Comparison of ENCODE assay signal across 25 cellular contexts in the genomic region with DNA sequence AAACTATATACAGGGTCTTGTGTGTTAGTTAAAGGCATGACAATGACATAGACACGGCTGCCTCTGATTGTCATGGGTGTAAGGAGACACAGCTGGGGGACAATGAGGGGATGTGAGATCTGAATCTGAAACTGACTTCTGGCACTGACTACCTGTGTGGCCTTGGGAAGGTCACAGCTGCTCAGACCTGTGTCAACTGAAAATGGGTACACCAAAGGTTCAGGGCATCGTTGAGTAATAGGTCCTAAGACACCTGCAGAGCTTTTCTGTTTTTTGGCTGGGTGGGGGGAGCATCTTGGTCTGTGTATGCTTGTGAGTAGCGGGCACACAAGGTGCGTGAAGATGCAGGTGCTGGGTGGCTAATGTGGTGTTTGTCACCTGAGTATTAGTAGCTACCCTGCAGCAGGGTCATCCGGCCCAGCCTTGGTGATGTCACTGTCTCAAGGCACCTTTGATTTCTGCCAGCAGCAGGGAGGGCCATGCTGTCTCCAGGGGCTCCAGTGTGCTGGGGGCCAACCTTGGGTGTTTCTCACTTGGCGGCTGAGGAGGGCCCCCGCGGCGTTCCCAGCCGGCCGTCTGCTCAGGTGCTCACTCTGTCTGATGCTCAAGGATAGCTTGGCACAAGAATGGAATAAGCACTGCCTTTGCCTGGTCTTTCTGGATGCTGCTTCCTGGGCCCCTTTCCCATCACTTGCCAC. TPM values are rescaled to one million over a fixed set of nuclear protein-coding genes. Genes with fewer than 3 reads are reported as not detected.
A peak's percentile ranks its signal among the peaks of the same experiment; 100 is the strongest.
DNase-seq lines count a peak whose midpoint lies in the region; ATAC-seq, FAIRE-seq and TF ChIP-seq lines count a peak whose summit lies in the region.
"Had no signal": no experiment of that assay in that cellular context is flagged by ENCODE, and none has a peak within 500 bp of the region (broad histone marks: within the 10 kb centered on the region; RNA-seq: fewer than 3 reads in every experiment).

No MANE protein-coding gene starts in this region.

- TF ChIP-seq EP300 in GM12878 (IDR thresholded peaks at IDR 0.05; ENCODE audit: borderline replicate concordance in 1 of 2, control insufficient read depth in 1 of 2, low read depth in 2 of 2, low read length in 2 of 2), result no peak

- RAD21 ChIA-PET in GM12878 (lab: Charles Lee; ENCODE audit: unreplicated experiment), result no interaction called here

- SMC1A ChIA-PET in GM12878 (lab: Charles Lee; ENCODE audit: uncharacterized antibody, unreplicated experiment), result no interaction called here

- intact Hi-C loops in GM12878 (cut with micrococcal nuclease; ENCODE audit: unreplicated experiment), result no loop called here
- intact Hi-C loops in activated CD8-positive, alpha-beta T cell treated with anti-CD3 and anti-CD28 coated beads for 36 hours (cut with micrococcal nuclease), result no loop called here

- H3K4me1 Mint-ChIP-seq in CD8-positive, alpha-beta memory T cell, result peaks cover 25 to 31% (median 28%) of the 10 kb centered on the region in 3 donors
- peaks cover 76% of the 10 kb centered on the region for H3K4me1 Mint-ChIP-seq in nephron progenitor cell
- H3K4me1 Mint-ChIP-seq in activated CD8-positive, alpha-beta T cell treated with anti-CD3 and anti-CD28 coated beads for 36 hours (ENCODE audit: low read depth), result peaks cover 8% of the 10 kb centered on the region
- H3K4me1 Mint-ChIP-seq: memory B cell had no signal

- H3K27me3 Mint-ChIP-seq in CD8-positive, alpha-beta memory T cell, result peaks cover 19 to 40% of the 10 kb centered on the region in 2 donors
- H3K27me3 Mint-ChIP-seq in nephron progenitor cell (ENCODE audit: low read depth, poor library complexity), result peaks cover 14% of the 10 kb centered on the region
- H3K27me3 Mint-ChIP-seq in activated CD8-positive, alpha-beta T cell treated with anti-CD3 and anti-CD28 coated beads for 36 hours, result peaks cover 8% of the 10 kb centered on the region
- H3K27me3 Mint-ChIP-seq: memory B cell; naive thymus-derived CD4-positive, alpha-beta T cell had no signal

- H3K36me3 Mint-ChIP-seq in CD8-positive, alpha-beta memory T cell, result no peaks in the 10 kb centered on the region
- no peaks in the 10 kb centered on the region for H3K36me3 Mint-ChIP-seq in nephron progenitor cell (ENCODE audit: low read depth)
- no peaks in the 10 kb centered on the region for H3K36me3 Mint-ChIP-seq in activated CD8-positive, alpha-beta T cell treated with anti-CD3 and anti-CD28 coated beads for 36 hours (ENCODE audit: low read depth)
- H3K36me3 Mint-ChIP-seq: memory B cell; naive thymus-derived CD4-positive, alpha-beta T cell; stimulated activated effector memory CD8-positive, alpha-beta T cell treated with anti-CD3 and anti-CD28 coated beads, Interleukin-12 subunit alpha, Interleukin-12 subunit beta, amount 100 ng/mL, for 72 hours had no signal

- H3K27ac Mint-ChIP-seq in CD8-positive, alpha-beta memory T cell, result peak overlapping the region in 3 of 8 donors; percentile 3 to 73 (median 70)
- H3K27ac Mint-ChIP-seq in nephron progenitor cell, result peak overlapping the region; percentile 61
- H3K27ac Mint-ChIP-seq in activated CD8-positive, alpha-beta T cell treated with anti-CD3 and anti-CD28 coated beads for 36 hours, result no peak overlapping the region
- H3K27ac Mint-ChIP-seq: activated T-helper 2 cell treated with anti-CD3 and anti-CD28 coated beads, Interferon-gamma antibody, Interleukin-2, Interleukin-4, amounts not matched to agents 10 μg/mL and 5 μg/mL and 100 μg/mL, durations not matched to agents 14 hours and 24 hours and 36 hours; memory B cell; stimulated activated effector memory CD8-positive, alpha-beta T cell treated with anti-CD3 and anti-CD28 coated beads, Interleukin-12 subunit alpha, Interleukin-12 subunit beta, amount 100 ng/mL, for 72 hours had no signal

- H3K27ac ChIP-seq in CD8-positive, alpha-beta memory T cell (ENCODE audit: low read depth, low read length), result no peak overlapping the region
- no peak overlapping the region for H3K27ac ChIP-seq in GM12878 (ENCODE audit: control insufficient read depth, insufficient read depth)
- H3K27ac ChIP-seq: adrenal gland; BLaER1 treated with 17β-estradiol and CSF1 and Interleukin-3, amounts not matched to agents 10 nM and 100 nM; thoracic aorta had no signal

- no peak for FAIRE-seq in GM12878 (lab: Jason Lieb, UNC)
- FAIRE-seq: frontal cortex had no signal

- CTCF ChIA-PET in CD8-positive, alpha-beta memory T cell (lab: Charles Lee), result interaction anchor here (1.0 kb wide), 1 partner anchor 11 kb away, joined by 3 read pairs; no protein-coding TSS in a partner anchor
- CTCF ChIA-PET in GM12878 (lab: Yijun Ruan, JAX), result no interaction called here
- CTCF ChIA-PET in activated CD8-positive, alpha-beta T cell treated with anti-CD3 and anti-CD28 coated beads for 36 hours (lab: Charles Lee), result no interaction called here

- in situ Hi-C loops in GM12878 (cut with MboI), result no loop called here

- no peak overlapping the region for H3K4me3 ChIP-seq in CD8-positive, alpha-beta memory T cell (ENCODE audit: low read length)
- no peak overlapping the region for H3K4me3 ChIP-seq in GM12878
- no peak overlapping the region for H3K4me3 ChIP-seq in MG63
- H3K4me3 ChIP-seq: adrenal gland; BLaER1 treated with 17β-estradiol and CSF1 and Interleukin-3, amounts not matched to agents 10 nM and 100 nM; thoracic aorta had no signal

- BruUV-seq in GM12878 (replicated peaks; lab: Mats Ljungman, UMichigan), result no TSS peak

- no peaks in the 10 kb centered on the region for H3K27me3 ChIP-seq in CD8-positive, alpha-beta memory T cell (ENCODE audit: insufficient read depth, low read length, poor library complexity, severe bottlenecking)
- H3K27me3 ChIP-seq in GM12878 (replicated peaks in 1 of 2; ENCODE audit: control insufficient read depth in 2 of 2, insufficient read depth in 2 of 2, low read length in 1 of 2), result peaks cover 0 to 2% of the 10 kb centered on the region in 2 experiments; a peak in 3 of 4 replicates
- H3K27me3 ChIP-seq in MG63, result no peaks in the 10 kb centered on the region
- H3K27me3 ChIP-seq: adrenal gland had no signal

- H3K9me3 Mint-ChIP-seq in CD8-positive, alpha-beta memory T cell, result peaks cover 0 to 1% (median 0%) of the 10 kb centered on the region in 5 donors
- H3K9me3 Mint-ChIP-seq in nephron progenitor cell, result no peaks in the 10 kb centered on the region
- H3K9me3 Mint-ChIP-seq in activated CD8-positive, alpha-beta T cell treated with anti-CD3 and anti-CD28 coated beads for 36 hours, result no peaks in the 10 kb centered on the region
- H3K9me3 Mint-ChIP-seq: activated T-helper 2 cell treated with anti-CD3 and anti-CD28 coated beads, Interferon-gamma antibody, Interleukin-2, Interleukin-4, amounts not matched to agents 10 μg/mL and 5 μg/mL and 100 μg/mL, durations not matched to agents 14 hours and 24 hours and 36 hours; memory B cell; naive thymus-derived CD4-positive, alpha-beta T cell; stimulated activated effector memory CD8-positive, alpha-beta T cell treated with anti-CD3 and anti-CD28 coated beads, Interleukin-12 subunit alpha, Interleukin-12 subunit beta, amount 100 ng/mL, for 72 hours had no signal

- H2AFZ ChIP-seq in GM12878 (ENCODE audit: control insufficient read depth, low read depth, low read length), result no peak overlapping the region

- H3K4me1 ChIP-seq in CD8-positive, alpha-beta memory T cell (ENCODE audit: insufficient read depth, low read length), result peaks cover 16% of the 10 kb centered on the region
- no peaks in the 10 kb centered on the region for H3K4me1 ChIP-seq in GM12878 (ENCODE audit: control insufficient read depth, insufficient read depth, low read length)

- ATAC-seq in GM21619 (IDR thresholded peaks at IDR 0.05; ENCODE audit: unreplicated experiment), result peak; percentile 48
- ATAC-seq in GM12878, result peak; percentile 44
- ATAC-seq in HG03135 (IDR thresholded peaks at IDR 0.05; ENCODE audit: unreplicated experiment), result no peak
- no peak for ATAC-seq in activated CD8-positive, alpha-beta T cell treated with anti-CD3 and anti-CD28 coated beads for 36 hours
- ATAC-seq in HG03521 (IDR thresholded peaks at IDR 0.05; ENCODE audit: unreplicated experiment), result no peak

- DNase-seq in CD8-positive, alpha-beta memory T cell, result peak in 1 of 5 donors; percentile 11
- DNase-seq in GM12878 (ENCODE audit: low read depth, low spot score) (no peak), nephron progenitor cell (no peak), MG63 (no peak)
- DNase-seq in activated CD8-positive, alpha-beta T cell treated with anti-CD3 and anti-CD28 coated beads for 36 hours, result no peak
- DNase-seq: activated CD4-positive, alpha-beta T cell treated with anti-CD3 and anti-CD28 coated beads for 4 hours; activated CD8-positive, alpha-beta memory T cell treated with anti-CD3 and anti-CD28 coated beads, Interleukin-2, amount 50 U/mL, for 4 hours; adrenal gland; caudate nucleus; DMS 273 treated with DMSO at 0.1 percent for 48 hours; erythroblast; naive thymus-derived CD4-positive, alpha-beta T cell; NCI-H1417; NCI-H524; SHP77; T-helper 1 cell had no signal

- no peak for TF ChIP-seq POLR2A in GM12878 (IDR thresholded peaks at IDR 0.05; ENCODE audit: low read depth, low read length)

- POLR2A ChIA-PET in CD8-positive, alpha-beta memory T cell (lab: Charles Lee), result interaction anchor here (1.0 kb wide), 1 partner anchor 10 kb away, joined by 3 read pairs; no protein-coding TSS in a partner anchor
- POLR2A ChIA-PET in GM12878 (lab: Charles Lee), result interaction anchor here (1.0 kb wide), 1 partner anchor 17 kb away, joined by 3 read pairs; no protein-coding TSS in a partner anchor
- POLR2A ChIA-PET in activated CD8-positive, alpha-beta T cell treated with anti-CD3 and anti-CD28 coated beads for 36 hours (lab: Charles Lee), result no interaction called here

- no peak overlapping the region for H3K9ac ChIP-seq in GM12878 (ENCODE audit: control insufficient read depth, insufficient read depth, low read length)
- H3K9ac ChIP-seq: BLaER1 treated with 17β-estradiol and CSF1 and Interleukin-3, amounts not matched to agents 10 nM and 100 nM had no signal

- TF ChIP-seq CTCF in GM12878 (IDR thresholded peaks at IDR 0.05 in 2 of 3, conservative IDR thresholded peaks at IDR 0.05 in 1 of 3; ENCODE audit: control insufficient read depth in 2 of 3, extremely low read depth in 1 of 3, insufficient read depth in 1 of 3, low read depth in 3 of 3, low read length in 3 of 3) (no peak), nephron progenitor cell (IDR thresholded peaks at IDR 0.05) (no peak)
- TF ChIP-seq CTCF in activated CD8-positive, alpha-beta T cell treated with anti-CD3 and anti-CD28 coated beads for 36 hours (IDR thresholded peaks at IDR 0.05), result no peak

- no peaks in the 10 kb centered on the region for H4K20me1 ChIP-seq in GM12878 (ENCODE audit: control insufficient read depth, insufficient read depth)
- H4K20me1 ChIP-seq: BLaER1 treated with 17β-estradiol and CSF1 and Interleukin-3, amounts not matched to agents 10 nM and 100 nM had no signal

- peak overlapping the region in 5 of 7 donors; percentile 0 to 73 (median 46) for H3K4me3 Mint-ChIP-seq in CD8-positive, alpha-beta memory T cell
- no peak overlapping the region for H3K4me3 Mint-ChIP-seq in nephron progenitor cell
- no peak overlapping the region for H3K4me3 Mint-ChIP-seq in activated CD8-positive, alpha-beta T cell treated with anti-CD3 and anti-CD28 coated beads for 36 hours
- H3K4me3 Mint-ChIP-seq: memory B cell; naive thymus-derived CD4-positive, alpha-beta T cell had no signal

- H3K36me3 ChIP-seq in CD8-positive, alpha-beta memory T cell (ENCODE audit: insufficient read depth, low read length), result no peaks in the 10 kb centered on the region
- H3K36me3 ChIP-seq in GM12878 (ENCODE audit: control insufficient read depth in 2 of 2, insufficient read depth in 2 of 2, low read length in 1 of 2) (no peaks in the 10 kb centered on the region), MG63 (no peaks in the 10 kb centered on the region)
- H3K36me3 ChIP-seq: adrenal gland; BLaER1 treated with 17β-estradiol and CSF1 and Interleukin-3, amounts not matched to agents 10 nM and 100 nM; thoracic aorta had no signal

- TF ChIP-seq RAD21 in GM12878 (IDR thresholded peaks at IDR 0.05; ENCODE audit: insufficient read depth, low read depth, low read length), result no peak

- no peak overlapping the region for H3K4me2 ChIP-seq in GM12878 (ENCODE audit: control insufficient read depth, insufficient read depth)

- H3K9me3 ChIP-seq in CD8-positive, alpha-beta memory T cell (ENCODE audit: low read length), result no peaks in the 10 kb centered on the region
- H3K9me3 ChIP-seq in GM12878 (replicated peaks; ENCODE audit: control insufficient read depth, insufficient read depth, low read length), result no peaks in the 10 kb centered on the region
- H3K9me3 ChIP-seq in MG63, result no peaks in the 10 kb centered on the region
- H3K9me3 ChIP-seq: adrenal gland; BLaER1 treated with 17β-estradiol and CSF1 and Interleukin-3, amounts not matched to agents 10 nM and 100 nM; thoracic aorta had no signal

- H3K79me2 ChIP-seq in GM12878 (ENCODE audit: control insufficient read depth, insufficient read depth, low read length), result no peaks in the 10 kb centered on the region

- WGBS in GM12878 (ENCODE audit: insufficient coverage, insufficient replicate concordance, low lambda C conversion rate, missing lambda C conversion rate), result 41% methylated on average over 11 of the region's 11 CpGs

RNA-seq across cellular contexts. Expression of a gene that starts 53.1 kb away (rescaled TPM):
- total RNA-seq in CD8-positive, alpha-beta memory T cell, result 10 to 100 TPM; 18.0 to 18.2 TPM
- 4.6 TPM for polyA plus RNA-seq in CD8-positive, alpha-beta memory T cell
- total RNA-seq in GM12878 (2013; cell fraction: nucleolus; rRNA removed), result 14.4 and 19.3 TPM in 2 replicates
- total RNA-seq in GM12878 (2014; rRNA removed), result 13.3 and 16.3 TPM in 2 replicates
- total RNA-seq in GM12878 (2014; rRNA removed; fragmentation: Illumina TruSeq; extraction: Trizol), result 6.0 and 7.1 TPM in 2 replicates
- total RNA-seq in GM12878 (2021), result 17.0 and 17.4 TPM in 2 replicates
- polyA plus RNA-seq in GM12878 (2011; ENCODE audit: low read depth), result 1.7 TPM
- polyA plus RNA-seq in GM12878 (2011; rRNA removed), result 1.7 and 3.1 TPM in 2 replicates
- polyA plus RNA-seq in GM12878 (2011; cell fraction: cytosol; rRNA removed), result 6.2 and 9.8 TPM in 2 replicates
- 4.1 and 8.6 TPM in 2 replicates for polyA plus RNA-seq in GM12878 (2011; cell fraction: nucleus; rRNA removed)
- 3.9 and 4.2 TPM in 2 replicates for polyA plus RNA-seq in GM12878 (2012)
- polyA plus RNA-seq in GM12878 (2014; fragmentation: Illumina TruSeq; extraction: Trizol), result 1.7 and 6.2 TPM in 2 replicates
- under 1 TPM; 0.48 to 0.75 TPM for polyA plus RNA-seq in GM12878 (2014; fragmentation: Nextera tagmentation; extraction: Ambion mirVana)
- 12.6 and 12.8 TPM in 2 replicates for polyA plus RNA-seq in GM12878 (2014; rRNA removed)
- polyA plus RNA-seq in GM12878 (2016; fragmentation: Nextera tagmentation; extraction: Ambion mirVana), result 1 to 10 TPM; 2.2 TPM
- polyA minus RNA-seq in GM12878 (2011; rRNA and poly(A)+ RNA removed), result 5.3 and 10.3 TPM in 2 replicates
- polyA minus RNA-seq in GM12878 (2011; cell fraction: cytosol; rRNA and poly(A)+ RNA removed), result 4.7 and 6.3 TPM in 2 replicates
- 10.2 and 28.1 TPM in 2 replicates for polyA minus RNA-seq in GM12878 (2011; cell fraction: nucleus; rRNA and poly(A)+ RNA removed)
- total RNA-seq in MG63 (2014; rRNA removed; shearing (Covaris generic); ENCODE audit: low replicate concordance), result 16.9 and 32.5 TPM in 2 replicates
- 10 to 100 TPM; 12.5 to 13.0 TPM for total RNA-seq in activated CD8-positive, alpha-beta T cell treated with anti-CD3 and anti-CD28 coated beads for 36 hours

Comparison
In these comparisons a context has a peak if more than half of its experiments do, and no peak if none do; other contexts are left out.
1. H3K4me3 Mint-ChIP-seq: peak in CD8-positive, alpha-beta memory T cell (5 of 7); none in nephron progenitor cell (single experiment) and activated CD8-positive, alpha-beta T cell treated with anti-CD3 and anti-CD28 coated beads for 36 hours (single experiment).
2. ATAC-seq: peak in GM21619 (single experiment) and GM12878 (single experiment); none in HG03135 (single experiment), activated CD8-positive, alpha-beta T cell treated with anti-CD3 and anti-CD28 coated beads for 36 hours (single experiment) and HG03521 (single experiment).